2 cellular contexts compared by ENCODE assay signal in genomic region chr21:10517904-10518303, GRCh38. TPM values are rescaled to one million over a fixed set of nuclear protein-coding genes. Genes with fewer than 3 reads are reported as not detected.
"Had no signal": no experiment of that assay in that cellular context is flagged by ENCODE, and none has a peak within 500 bp of the region (broad histone marks: within the 10 kb centered on the region; RNA-seq: fewer than 3 reads in every experiment).

No MANE protein-coding gene starts in this region.

RNA-seq across cellular contexts. Expression of gene TPTE, which starts 3.5 kb away (rescaled TPM):
- total RNA-seq: G401, GM12878 had no signal
